ENCODE assay signal across 29 cellular contexts in the genomic region with DNA sequence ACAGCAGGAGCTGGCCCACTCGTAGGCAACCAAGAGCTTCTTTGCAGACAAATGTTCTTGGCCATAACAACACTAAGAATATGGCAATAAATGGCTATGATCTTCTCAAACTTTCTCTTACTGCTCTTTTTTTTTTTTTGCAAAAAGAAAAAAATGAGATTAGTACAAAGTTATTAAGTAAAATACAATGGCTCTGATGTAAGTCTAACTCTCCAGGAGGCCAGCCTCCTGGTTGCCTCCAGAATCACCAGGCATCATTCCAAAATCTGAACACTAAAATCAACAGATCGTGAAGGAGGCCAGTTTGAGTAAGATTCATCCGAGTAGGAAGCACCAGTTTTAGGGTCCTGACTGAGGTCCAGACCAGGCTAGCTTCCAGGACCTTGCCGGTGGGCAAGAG. TPM values are rescaled to one million over a fixed set of nuclear protein-coding genes. Genes with fewer than 3 reads are reported as not detected.
"Had no signal": no experiment of that assay in that cellular context is flagged by ENCODE, and none has a peak within 500 bp of the region (broad histone marks: within the 10 kb centered on the region; RNA-seq: fewer than 3 reads in every experiment).

No MANE protein-coding gene starts in this region.

- H3K9me3 Mint-ChIP-seq: mesothelial cell of epicardium; naive B cell; nephron progenitor cell; stimulated activated memory B cell treated with anti-CD40 and anti-IgM and Interleukin-4, amounts not matched to agents 10 μg/mL and 1 μg/mL and 100 μg/mL, for 72 hours had no signal

- H3K36me3 ChIP-seq: left ventricle myocardium inferior, pancreas, prostate gland, tibial nerve, upper lobe of left lung, vagina had no signal

- H3K4me3 ChIP-seq: left ventricle myocardium inferior, lung, pancreas, prostate gland, skin epidermis, tibial nerve, upper lobe of left lung, vagina had no signal

- H3K27ac ChIP-seq: left ventricle myocardium inferior, pancreas, prostate gland, skin epidermis, tibial nerve, upper lobe of left lung, vagina had no signal

- H3K27me3 Mint-ChIP-seq: naive B cell; stimulated activated memory B cell treated with anti-CD40 and anti-IgM and Interleukin-4, amounts not matched to agents 10 μg/mL and 1 μg/mL and 100 μg/mL, for 72 hours; stimulated activated naive CD8-positive, alpha-beta T cell treated with anti-CD3 and anti-CD28 coated beads, Interleukin-15, amount 100 ng/mL, for 72 hours had no signal

- H3K27me3 ChIP-seq: pancreas, tibial nerve, upper lobe of left lung, vagina had no signal

- H3K4me1 ChIP-seq: left ventricle myocardium inferior, pancreas, prostate gland, upper lobe of left lung, vagina had no signal

- H3K27ac Mint-ChIP-seq: immature natural killer cell; mesothelial cell of epicardium; naive B cell; natural killer cell; nephron progenitor cell; stimulated activated memory B cell treated with anti-CD40 and anti-IgM and Interleukin-4, amounts not matched to agents 10 μg/mL and 1 μg/mL and 100 μg/mL, for 72 hours; stimulated activated naive CD8-positive, alpha-beta T cell treated with anti-CD3 and anti-CD28 coated beads, Interleukin-15, amount 100 ng/mL, for 72 hours had no signal

- H3K4me3 Mint-ChIP-seq: immature natural killer cell; mesothelial cell of epicardium; naive B cell; natural killer cell; nephron progenitor cell; stimulated activated memory B cell treated with anti-CD40 and anti-IgM and Interleukin-4, amounts not matched to agents 10 μg/mL and 1 μg/mL and 100 μg/mL, for 72 hours; stimulated activated naive CD8-positive, alpha-beta T cell treated with anti-CD3 and anti-CD28 coated beads, Interleukin-15, amount 100 ng/mL, for 72 hours had no signal

- H3K36me3 Mint-ChIP-seq: mesothelial cell of epicardium; naive B cell; natural killer cell; stimulated activated memory B cell treated with anti-CD40 and anti-IgM and Interleukin-4, amounts not matched to agents 10 μg/mL and 1 μg/mL and 100 μg/mL, for 72 hours had no signal

- DNase-seq: hypothalamus; immature natural killer cell; kidney; left ventricle myocardium inferior; mesendoderm; naive B cell; natural killer cell; nephron progenitor cell; pancreas; posterior cingulate gyrus; retina; right cardiac atrium; stimulated activated CD4-positive, alpha-beta T cell treated with anti-CD3 and anti-CD28 coated beads, Interleukin-12 subunit alpha, Interleukin-12 subunit beta, amount 100 ng/mL, for 4 hours; stimulated activated CD4-positive, alpha-beta T cell treated with anti-CD3 and anti-CD28 coated beads, Interleukin-15, amount 100 ng/mL, for 24 hours; stimulated activated CD4-positive, alpha-beta T cell treated with anti-CD3 and anti-CD28 coated beads, Interleukin-2, amount 100 ng/mL, for 24 hours; stimulated activated CD4-positive, alpha-beta T cell treated with anti-CD3 and anti-CD28 coated beads, Interleukin-4, amount 100 ng/mL, for 1 hour; stimulated activated naive CD4-positive, alpha-beta T cell treated with Interleukin-2 at 50 U/mL for 16 hours; stimulated activated naive CD8-positive, alpha-beta T cell treated with anti-CD3 and anti-CD28 coated beads, Interleukin-15, amount 100 ng/mL, for 72 hours; substantia nigra; upper lobe of left lung had no signal

- H3K9me3 ChIP-seq: left ventricle myocardium inferior, pancreas, prostate gland, tibial nerve, upper lobe of left lung, vagina had no signal

- H3K4me1 Mint-ChIP-seq: immature natural killer cell; naive B cell; natural killer cell; nephron progenitor cell; stimulated activated memory B cell treated with anti-CD40 and anti-IgM and Interleukin-4, amounts not matched to agents 10 μg/mL and 1 μg/mL and 100 μg/mL, for 72 hours; stimulated activated naive CD8-positive, alpha-beta T cell treated with anti-CD3 and anti-CD28 coated beads, Interleukin-15, amount 100 ng/mL, for 72 hours had no signal

- ATAC-seq: natural killer cell; pancreas; right cardiac atrium; sciatic nerve; stimulated activated memory B cell treated with anti-CD40 and anti-IgM and Interleukin-4, amounts not matched to agents 10 μg/mL and 1 μg/mL and 100 μg/mL, for 72 hours; stimulated activated naive CD8-positive, alpha-beta T cell treated with anti-CD3 and anti-CD28 coated beads, Interleukin-15, amount 100 ng/mL, for 72 hours had no signal

RNA-seq across cellular contexts. Expression of gene FIGN, which starts 20.8 kb away (rescaled TPM):
- total RNA-seq: mononuclear cell, natural killer cell had no signal
- polyA plus RNA-seq: immature natural killer cell had no signal
